ENCODE assay signal across 1 cellular context in the genomic region with DNA sequence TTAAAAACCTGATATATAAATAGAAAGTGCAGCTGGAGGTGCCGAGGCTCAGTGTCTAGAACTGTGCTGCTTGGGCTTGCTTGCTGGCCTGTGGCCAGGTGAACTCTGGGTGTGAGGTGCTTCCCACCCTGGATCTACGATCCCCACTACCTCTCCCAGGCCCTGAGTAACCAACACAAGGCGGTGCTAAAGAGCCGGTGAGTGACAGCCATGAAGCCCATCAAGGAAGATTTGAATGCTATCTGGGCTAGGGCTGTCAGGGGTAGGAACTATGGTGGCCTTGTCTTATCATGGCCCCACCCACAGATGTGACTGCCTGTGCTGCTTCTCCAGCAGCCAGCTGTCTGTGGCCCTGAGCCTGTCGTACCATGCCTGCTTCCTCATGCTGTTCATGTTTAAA.
TF ChIP-seq lines count a peak whose summit lies in the region.

No MANE protein-coding gene starts in this region.

TF ChIP-seq in GM23338, 12 proteins besides CTCF, POLR2A, EP300 and RAD21 (continued from another document):
- TF ChIP-seq, protein P1, sequence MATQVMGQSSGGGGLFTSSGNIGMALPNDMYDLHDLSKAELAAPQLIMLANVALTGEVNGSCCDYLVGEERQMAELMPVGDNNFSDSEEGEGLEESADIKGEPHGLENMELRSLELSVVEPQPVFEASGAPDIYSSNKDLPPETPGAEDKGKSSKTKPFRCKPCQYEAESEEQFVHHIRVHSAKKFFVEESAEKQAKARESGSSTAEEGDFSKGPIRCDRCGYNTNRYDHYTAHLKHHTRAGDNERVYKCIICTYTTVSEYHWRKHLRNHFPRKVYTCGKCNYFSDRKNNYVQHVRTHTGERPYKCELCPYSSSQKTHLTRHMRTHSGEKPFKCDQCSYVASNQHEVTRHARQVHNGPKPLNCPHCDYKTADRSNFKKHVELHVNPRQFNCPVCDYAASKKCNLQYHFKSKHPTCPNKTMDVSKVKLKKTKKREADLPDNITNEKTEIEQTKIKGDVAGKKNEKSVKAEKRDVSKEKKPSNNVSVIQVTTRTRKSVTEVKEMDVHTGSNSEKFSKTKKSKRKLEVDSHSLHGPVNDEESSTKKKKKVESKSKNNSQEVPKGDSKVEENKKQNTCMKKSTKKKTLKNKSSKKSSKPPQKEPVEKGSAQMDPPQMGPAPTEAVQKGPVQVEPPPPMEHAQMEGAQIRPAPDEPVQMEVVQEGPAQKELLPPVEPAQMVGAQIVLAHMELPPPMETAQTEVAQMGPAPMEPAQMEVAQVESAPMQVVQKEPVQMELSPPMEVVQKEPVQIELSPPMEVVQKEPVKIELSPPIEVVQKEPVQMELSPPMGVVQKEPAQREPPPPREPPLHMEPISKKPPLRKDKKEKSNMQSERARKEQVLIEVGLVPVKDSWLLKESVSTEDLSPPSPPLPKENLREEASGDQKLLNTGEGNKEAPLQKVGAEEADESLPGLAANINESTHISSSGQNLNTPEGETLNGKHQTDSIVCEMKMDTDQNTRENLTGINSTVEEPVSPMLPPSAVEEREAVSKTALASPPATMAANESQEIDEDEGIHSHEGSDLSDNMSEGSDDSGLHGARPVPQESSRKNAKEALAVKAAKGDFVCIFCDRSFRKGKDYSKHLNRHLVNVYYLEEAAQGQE (IDR thresholded peaks at IDR 0.05; ENCODE audit: unreplicated experiment), result no peak
- no peak for TF ChIP-seq ETS1 (IDR thresholded peaks at IDR 0.05)
- no peak for TF ChIP-seq ZNF114 (CRISPR knock-in tag; IDR thresholded peaks at IDR 0.05)
- TF ChIP-seq POLR2AphosphoS5 (IDR thresholded peaks at IDR 0.05; ENCODE audit: low read depth), result no peak
- TF ChIP-seq STAT1 (IDR thresholded peaks at IDR 0.05; ENCODE audit: unreplicated experiment), result no peak
- no peak for TF ChIP-seq ZNF331 (CRISPR knock-in tag; IDR thresholded peaks at IDR 0.05; ENCODE audit: low read depth)
- TF ChIP-seq JUNB (IDR thresholded peaks at IDR 0.05; ENCODE audit: unreplicated experiment), result no peak
